Comparison of ENCODE assay signal across 1 cellular context in genomic region chr3:187264946-187265345, GRCh38.
TF ChIP-seq lines count a peak whose summit lies in the region.

No MANE protein-coding gene starts in this region.

TF ChIP-seq in WTC11, 78 proteins besides CTCF, POLR2A, EP300 and RAD21 (continued from another document):
- TF ChIP-seq ARID4B (CRISPR knock-in tag; IDR thresholded peaks at IDR 0.05; ENCODE audit: borderline replicate concordance) (no peak), ATF3 (CRISPR knock-in tag; conservative IDR thresholded peaks at IDR 0.05) (no peak), ELF4 (CRISPR knock-in tag; IDR thresholded peaks at IDR 0.05; ENCODE audit: low read depth) (no peak), ZNF671 (CRISPR knock-in tag; IDR thresholded peaks at IDR 0.05) (no peak)
